ENCODE assay signal across 25 cellular contexts in the genomic region with DNA sequence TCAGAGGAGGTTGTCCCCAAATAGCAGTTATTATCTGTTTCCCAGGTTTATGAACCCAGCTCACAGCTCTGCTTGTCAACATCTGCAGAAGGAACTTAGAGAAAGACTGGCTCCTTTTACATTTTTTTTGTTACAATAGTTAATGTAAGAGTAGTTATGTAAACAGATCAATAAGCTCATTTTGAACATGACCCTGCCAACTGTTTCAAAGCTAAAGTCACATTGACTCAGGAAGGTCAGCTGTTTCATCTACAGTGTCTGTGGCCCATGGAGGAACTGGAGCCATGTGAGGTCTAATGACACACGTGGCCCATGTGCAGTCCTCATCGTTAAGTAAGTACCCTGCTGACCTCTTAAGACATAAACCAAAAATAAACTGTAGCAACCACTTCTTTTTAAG.
DNase-seq lines count a peak whose midpoint lies in the region; ATAC-seq, FAIRE-seq and TF ChIP-seq lines count a peak whose summit lies in the region.
"Had no signal": no experiment of that assay in that cellular context is flagged by ENCODE, and none has a peak within 500 bp of the region (broad histone marks: within the 10 kb centered on the region; RNA-seq: fewer than 3 reads in every experiment).

No MANE protein-coding gene starts in this region.

- peak; percentile 63 to 87 (median 84) for ATAC-seq in pancreas
- no peak for ATAC-seq in SK-N-SH treated with all-trans-retinoic acid at 6 μM for 48 hours
- ATAC-seq in stimulated activated naive CD8-positive, alpha-beta T cell treated with anti-CD3 and anti-CD28 coated beads, Interleukin-15, Interleukin-2, amounts not matched to agents 100 U/mL and 50 U/mL, for 24 hours = no peak
- ATAC-seq: foreskin keratinocyte, T-helper 17 cell had no signal

- H3K4me1 ChIP-seq in KMS-11 (ENCODE audit: low read depth, poor library complexity, severe bottlenecking) (peaks cover 63% of the 10 kb centered on the region), pancreas (peaks cover 0 to 5% (median 5%) of the 10 kb centered on the region in 3 donors), esophagus squamous epithelium (peaks cover 0 to 6% (median 3%) of the 10 kb centered on the region in 3 donors)
- H3K4me1 ChIP-seq: Caco-2, foreskin keratinocyte had no signal

- no peak overlapping the region for H3K9ac ChIP-seq in KMS-11
- H3K9ac ChIP-seq: GM23248 had no signal

- H4K20me1 ChIP-seq in KMS-11 (ENCODE audit: insufficient read depth) = no peaks in the 10 kb centered on the region

- DNase-seq in NCI-H1092 treated with DMSO at 0.1 percent for 48 hours (lab: John Stamatoyannopoulos, UW) (peak; percentile 3), NCI-H1092 (lab: John Stamatoyannopoulos, UW) (no peak), fibroblast of villous mesenchyme (ENCODE audit: low read depth) (peak; percentile 79), pancreas (no peak), esophagus squamous epithelium (lab: John Stamatoyannopoulos, UW) (no peak)
- DNase-seq in stimulated activated naive CD8-positive, alpha-beta T cell treated with anti-CD3 and anti-CD28 coated beads, Interleukin-15, Interleukin-2, amounts not matched to agents 100 U/mL and 50 U/mL, for 24 hours = no peak
- DNase-seq: 8988T; activated CD4-positive, alpha-beta T cell treated with anti-CD3 and anti-CD28 coated beads, Interleukin-2, amount 50 U/mL, for 1 hour; AML-193; Caco-2; DND-41; foreskin keratinocyte; GM23248; NCI-H1694 treated with DMSO at 0.1 percent for 48 hours; NCI-H345; NK-92 treated with Interleukin-12 subunit alpha and Interleukin-12 subunit beta, amount 100 ng/mL, for 24 hours; stimulated activated CD4-positive, alpha-beta T cell treated with anti-CD3 and anti-CD28 coated beads, Interleukin-12 subunit alpha, Interleukin-12 subunit beta, amount 100 ng/mL, for 4 hours; stimulated activated CD4-positive, alpha-beta T cell treated with anti-CD3 and anti-CD28 coated beads, Interleukin-4, amount 100 ng/mL, for 4 hours; stomach; T-helper 17 cell had no signal

- no peak overlapping the region for H3K4me3 ChIP-seq in KMS-11 (IDR thresholded peaks at IDR 0.05; ENCODE audit: insufficient read depth, low read depth, low read length)
- no peak overlapping the region for H3K4me3 ChIP-seq in fibroblast of villous mesenchyme (ENCODE audit: low read depth, low read length)
- no peak overlapping the region for H3K4me3 ChIP-seq in pancreas
- no peak overlapping the region for H3K4me3 ChIP-seq in esophagus squamous epithelium
- H3K4me3 ChIP-seq: GM23248, hepatocyte, stomach had no signal

- peak overlapping the region; percentile 76; the same call in 1 of the 2 replicates for H3K4me2 ChIP-seq in KMS-11
- H3K4me2 ChIP-seq: hepatocyte had no signal

- H3K9me3 ChIP-seq in pancreas = no peaks in the 10 kb centered on the region
- no peaks in the 10 kb centered on the region for H3K9me3 ChIP-seq in esophagus squamous epithelium
- H3K9me3 ChIP-seq: Caco-2, stomach had no signal

- H2AFZ ChIP-seq in KMS-11 (ENCODE audit: low read depth) = no peak overlapping the region
- H2AFZ ChIP-seq: GM23248, hepatocyte had no signal

- H3K27me3 ChIP-seq in KMS-11 (ENCODE audit: insufficient read depth, low read depth) (no peaks in the 10 kb centered on the region), pancreas (no peaks in the 10 kb centered on the region), esophagus squamous epithelium (no peaks in the 10 kb centered on the region)
- H3K27me3 ChIP-seq: hepatocyte, stomach had no signal

- H3K36me3 ChIP-seq in KMS-11 (ENCODE audit: insufficient read depth) (no peaks in the 10 kb centered on the region), pancreas (no peaks in the 10 kb centered on the region), esophagus squamous epithelium (no peaks in the 10 kb centered on the region)
- H3K36me3 ChIP-seq: stomach had no signal

- H3K27ac ChIP-seq in KMS-11 = peak overlapping the region; percentile 52; the same call in 1 of the 2 replicates
- H3K27ac ChIP-seq in pancreas = peak overlapping the region in 1 of 4 donors; percentile 27
- no peak overlapping the region for H3K27ac ChIP-seq in esophagus squamous epithelium
- H3K27ac ChIP-seq: foreskin keratinocyte, GM23248, hepatocyte, stomach, VCaP had no signal

- WGBS in pancreas, 2 donors = 23 to 25% methylated on average over 2 of the region's 2 CpGs
- WGBS in esophagus squamous epithelium, 2 donors = 56 to 74% methylated on average over 2 of the region's 2 CpGs

- FAIRE-seq in pancreas (lab: Jason Lieb, UNC) = no peak
- FAIRE-seq: astrocyte had no signal

- no peaks in the 10 kb centered on the region for H3K79me2 ChIP-seq in KMS-11 (ENCODE audit: insufficient read depth, low read depth)
- H3K79me2 ChIP-seq: hepatocyte had no signal

- intact Hi-C loops in pancreas (cut with DNase I) (no loop called here), esophagus squamous epithelium (cut with DNase I) (no loop called here)

- no peak for TF ChIP-seq CTCF in KMS-11 (conservative IDR thresholded peaks at IDR 0.05; ENCODE audit: low read depth, low read length)
- TF ChIP-seq CTCF in fibroblast of villous mesenchyme (IDR thresholded peaks at IDR 0.05; ENCODE audit: insufficient read depth, low read depth, low read length) = no peak
- TF ChIP-seq CTCF in pancreas (IDR thresholded peaks at IDR 0.05) = no peak
- no peak for TF ChIP-seq CTCF in esophagus squamous epithelium (IDR thresholded peaks at IDR 0.05)

- TF ChIP-seq POLR2A in esophagus squamous epithelium (IDR thresholded peaks at IDR 0.05) = no peak

TF ChIP-seq in SK-N-SH treated with all-trans-retinoic acid at 6 μM for 48 hours, 23 proteins besides CTCF, POLR2A, EP300 and RAD21:
- TF ChIP-seq ZC3H10 (CRISPR knock-in tag; IDR thresholded peaks at IDR 0.05) (no peak), TCF4 (CRISPR knock-in tag; IDR thresholded peaks at IDR 0.05; ENCODE audit: borderline replicate concordance) (no peak), ZNF8 (CRISPR knock-in tag; IDR thresholded peaks at IDR 0.05) (no peak), SNAI2 (CRISPR knock-in tag; IDR thresholded peaks at IDR 0.05) (no peak), ZNF70 (CRISPR knock-in tag; IDR thresholded peaks at IDR 0.05) (no peak), PATZ1 (CRISPR knock-in tag; IDR thresholded peaks at IDR 0.05; ENCODE audit: borderline replicate concordance) (no peak), ZNF565 (CRISPR knock-in tag; conservative IDR thresholded peaks at IDR 0.05; ENCODE audit: low read depth) (no peak), ARNTL (CRISPR knock-in tag; IDR thresholded peaks at IDR 0.05; ENCODE audit: borderline replicate concordance, low read depth) (no peak)

Comparison
In these comparisons a context has a peak if more than half of its experiments do, and no peak if none do; other contexts are left out.
1. DNase-seq: peak in NCI-H1092 treated with DMSO at 0.1 percent for 48 hours (single experiment) and fibroblast of villous mesenchyme (single experiment); none in NCI-H1092 (single experiment), pancreas (0 of 6), esophagus squamous epithelium (single experiment) and stimulated activated naive CD8-positive, alpha-beta T cell treated with anti-CD3 and anti-CD28 coated beads, Interleukin-15, Interleukin-2, amounts not matched to agents 100 U/mL and 50 U/mL, for 24 hours (single experiment).
2. ATAC-seq: peak in pancreas (4 of 4); none in SK-N-SH treated with all-trans-retinoic acid at 6 μM for 48 hours (single experiment) and stimulated activated naive CD8-positive, alpha-beta T cell treated with anti-CD3 and anti-CD28 coated beads, Interleukin-15, Interleukin-2, amounts not matched to agents 100 U/mL and 50 U/mL, for 24 hours (single experiment).